8 cellular contexts compared by ENCODE assay signal in genomic region chr4:112817933-112818921, GRCh38.
A peak's percentile ranks its signal among the peaks of the same experiment; 100 is the strongest.
DNase-seq lines count a peak whose midpoint lies in the region; ATAC-seq and TF ChIP-seq lines count a peak whose summit lies in the region.

No MANE protein-coding gene starts in this region.

- POLR2A ChIA-PET in A673 (lab: Charles Lee; ENCODE audit: low non-redundant PET): no interaction called here

- H3K36me3 ChIP-seq in A673 (ENCODE audit: insufficient read depth, low read length, poor library complexity, severe bottlenecking) (no peaks in the 10 kb centered on the region), lower lobe of right lung (no peaks in the 10 kb centered on the region)

- peaks cover 3% of the 10 kb centered on the region for H3K4me1 ChIP-seq in A673 (ENCODE audit: insufficient read depth, low read length, poor library complexity, severe bottlenecking)
- H3K4me1 ChIP-seq in lower lobe of right lung: peaks cover 6% of the 10 kb centered on the region

- ATAC-seq in GM18498 (IDR thresholded peaks at IDR 0.05; ENCODE audit: unreplicated experiment): peak; percentile 96
- ATAC-seq in HG02759 (IDR thresholded peaks at IDR 0.05; ENCODE audit: unreplicated experiment): peak; percentile 95
- peak; percentile 65 for ATAC-seq in T-helper 17 cell
- peak; percentile 88 to 89 for ATAC-seq in lower lobe of right lung

- H3K27me3 ChIP-seq in A673 (replicated peaks; ENCODE audit: insufficient read depth, low read depth, low read length, poor library complexity) (no peaks in the 10 kb centered on the region), lower lobe of right lung (ENCODE audit: low read depth) (no peaks in the 10 kb centered on the region)

- intact Hi-C loops in A673 (cut with micrococcal nuclease; ENCODE audit: unreplicated experiment) (no loop called here), lower lobe of right lung (cut with DNase I) (no loop called here)

- DNase-seq in A673 (ENCODE audit: low spot score): peak; percentile 81
- peak; percentile 18 for DNase-seq in NCI-H1436 treated with DMSO at 0.1 percent for 48 hours (lab: John Stamatoyannopoulos, UW)
- no peak for DNase-seq in T-helper 17 cell
- DNase-seq in ecto neural progenitor cell (ENCODE audit: low spot score): peak; percentile 84
- peak; percentile 54 for DNase-seq in lower lobe of right lung
- DNase-seq in stimulated activated CD8-positive, alpha-beta memory T cell treated with anti-CD3 and anti-CD28 coated beads, Interleukin-4, amount 100 ng/mL, for 24 hours (ENCODE audit: low read depth): peak; percentile 14

- H3K27me3 Mint-ChIP-seq in T-helper 17 cell: peaks cover 42% of the 10 kb centered on the region

- H3K4me1 Mint-ChIP-seq in T-helper 17 cell: peaks cover 13% of the 10 kb centered on the region

- H3K4me3 Mint-ChIP-seq in T-helper 17 cell: peak overlapping the region; percentile 72

- H3K4me3 ChIP-seq in A673 (ENCODE audit: low read depth, low read length, poor library complexity, severe bottlenecking) (peak overlapping the region; percentile 51), lower lobe of right lung (peak overlapping the region; percentile 52)

- CTCF ChIA-PET in A673 (lab: Charles Lee): interaction anchor here (1.1 kb wide), 1 partner anchor 53 kb away, joined by 5 read pairs; no protein-coding TSS in a partner anchor

- H3K27ac ChIP-seq in A673 (ENCODE audit: low read depth, low read length, poor library complexity, severe bottlenecking) (peak overlapping the region; percentile 68), lower lobe of right lung (no peak overlapping the region)

- H3K36me3 Mint-ChIP-seq in T-helper 17 cell (ENCODE audit: low read depth): no peaks in the 10 kb centered on the region

- TSS peak; percentile 61 for BruUV-seq in A673 (replicated peaks; lab: Mats Ljungman, UMichigan)

- no peak overlapping the region for H3K27ac Mint-ChIP-seq in T-helper 17 cell

- TF ChIP-seq CTCF in A673 (conservative IDR thresholded peaks at IDR 0.05; ENCODE audit: low read depth, low read length): no peak
- no peak for TF ChIP-seq CTCF in lower lobe of right lung (IDR thresholded peaks at IDR 0.05)

- H3K9me3 ChIP-seq in A673 (ENCODE audit: low read depth, low read length, poor library complexity, severe bottlenecking) (no peaks in the 10 kb centered on the region), T-helper 17 cell (ENCODE audit: control insufficient read depth, low read length, poor library complexity, severe bottlenecking) (no peaks in the 10 kb centered on the region), lower lobe of right lung (no peaks in the 10 kb centered on the region)

Comparison
In these comparisons a context has a peak if more than half of its experiments do, and no peak if none do; other contexts are left out.
1. DNase-seq: peak in A673 (single experiment), NCI-H1436 treated with DMSO at 0.1 percent for 48 hours (single experiment), ecto neural progenitor cell (single experiment), lower lobe of right lung (single experiment) and stimulated activated CD8-positive, alpha-beta memory T cell treated with anti-CD3 and anti-CD28 coated beads, Interleukin-4, amount 100 ng/mL, for 24 hours (single experiment); none in T-helper 17 cell (0 of 3).
2. Peak in every context shown above with its lines, with median percentiles within 50 percentile points of each other: ATAC-seq.